In genomic region chr3:35849496-35849895, GRCh38 we compare ENCODE assay signal across 26 cellular contexts.
"Had no signal": no experiment of that assay in that cellular context is flagged by ENCODE, and none has a peak within 500 bp of the region (broad histone marks: within the 10 kb centered on the region; RNA-seq: fewer than 3 reads in every experiment).

No MANE protein-coding gene starts in this region.

- H3K9me3 ChIP-seq: left ventricle myocardium inferior, neutrophil, right atrium auricular region, right lobe of liver, stomach, testis, thyroid gland, transverse colon, upper lobe of left lung, vagina had no signal

- H3K79me2 ChIP-seq: parathyroid adenoma had no signal

- H3K27ac ChIP-seq: left ventricle myocardium inferior, neural progenitor cell, neutrophil, parathyroid adenoma, right atrium auricular region, right lobe of liver, stomach, testis, thyroid gland, transverse colon, upper lobe of left lung, vagina had no signal

- ATAC-seq: natural killer cell; right lobe of liver; stimulated activated memory B cell treated with anti-CD40 and anti-IgM and Interleukin-4, amounts not matched to agents 10 μg/mL and 1 μg/mL and 100 μg/mL, for 72 hours; stimulated activated naive CD8-positive, alpha-beta T cell treated with anti-CD3 and anti-CD28 coated beads, Interleukin-15, Interleukin-2, amounts not matched to agents 100 U/mL and 50 U/mL, for 24 hours had no signal

- H3K4me1 ChIP-seq: left ventricle myocardium inferior, neural progenitor cell, parathyroid adenoma, right atrium auricular region, right lobe of liver, stomach, testis, thyroid gland, transverse colon, upper lobe of left lung, vagina had no signal

- H3K4me3 ChIP-seq: left ventricle myocardium inferior, lung, neural progenitor cell, right atrium auricular region, right lobe of liver, smooth muscle cell, stomach, testis, thyroid gland, transverse colon, upper lobe of left lung, vagina had no signal

- H2AFZ ChIP-seq: neural progenitor cell, parathyroid adenoma had no signal

- DNase-seq: islet precursor cell; left ventricle myocardium inferior; mesendoderm; naive B cell; natural killer cell; nephron progenitor cell; occipital lobe; right lobe of liver; stimulated activated CD4-positive, alpha-beta T cell treated with anti-CD3 and anti-CD28 coated beads, Interleukin-1b, Interleukin-23, amount 100 ng/mL, for 48 hours; stimulated activated CD4-positive, alpha-beta T cell treated with anti-CD3 and anti-CD28 coated beads, Interleukin-2, amount 100 ng/mL, for 48 hours; stimulated activated CD4-positive, alpha-beta T cell treated with anti-CD3 and anti-CD28 coated beads, Interleukin-4, amount 100 ng/mL, for 4 hours; stimulated activated CD8-positive, alpha-beta memory T cell treated with anti-CD3 and anti-CD28 coated beads, Interleukin-4, amount 100 ng/mL, for 48 hours; stimulated activated naive CD8-positive, alpha-beta T cell treated with anti-CD3 and anti-CD28 coated beads, Interleukin-15, Interleukin-2, amounts not matched to agents 100 U/mL and 50 U/mL, for 24 hours; stomach; testis; thyroid gland; transverse colon; upper lobe of left lung had no signal

- H3K9ac ChIP-seq: neural progenitor cell, parathyroid adenoma had no signal

- H3K4me2 ChIP-seq: neural progenitor cell, smooth muscle cell had no signal

- H3K27me3 ChIP-seq: neural progenitor cell, neutrophil, right atrium auricular region, right lobe of liver, stomach, testis, thyroid gland, transverse colon, upper lobe of left lung, vagina had no signal

- H3K36me3 ChIP-seq: left ventricle myocardium inferior, neural progenitor cell, neutrophil, right atrium auricular region, right lobe of liver, stomach, thyroid gland, transverse colon, upper lobe of left lung, vagina had no signal
